In genomic region chr5:151766975-151767374, GRCh38 we compare ENCODE assay signal across 32 cellular contexts.
"Had no signal": no experiment of that assay in that cellular context is flagged by ENCODE, and none has a peak within 500 bp of the region (broad histone marks: within the 10 kb centered on the region; RNA-seq: fewer than 3 reads in every experiment).

No MANE protein-coding gene starts in this region.

- H3K27me3 Mint-ChIP-seq: activated naive CD4-positive, alpha-beta T cell treated with anti-CD3 and anti-CD28 coated beads, Interleukin-2, amount 50 U/mL, for 24 hours; activated naive CD8-positive, alpha-beta T cell treated with anti-CD3 and anti-CD28 coated beads for 36 hours; activated naive CD8-positive, alpha-beta T cell treated with anti-CD3 and anti-CD28 coated beads, Interleukin-2, amount 50 U/mL, for 24 hours; effector memory CD8-positive, alpha-beta T cell had no signal

- DNase-seq: activated CD4-positive, alpha-beta memory T cell treated with anti-CD3 and anti-CD28 coated beads, Interleukin-2, amount 10 ng/mL, durations not matched to agents 7 days and 5 days; activated CD4-positive, alpha-beta T cell treated with anti-CD3 and anti-CD28 coated beads for 1 hour; activated CD4-positive, alpha-beta T cell treated with anti-CD3 and anti-CD28 coated beads for 4 hours; activated CD4-positive, alpha-beta T cell treated with anti-CD3 and anti-CD28 coated beads, Interleukin-2, amount 10 ng/mL, durations not matched to agents 7 days and 5 days; activated CD4-positive, alpha-beta T cell treated with anti-CD3 and anti-CD28 coated beads, Interleukin-2, amount 50 U/mL, for 4 hours; activated CD8-positive, alpha-beta memory T cell treated with anti-CD3 and anti-CD28 coated beads, Interleukin-2, amount 50 U/mL, for 48 hours; activated effector memory CD4-positive, alpha-beta T cell treated with anti-CD3 and anti-CD28 coated beads, Interleukin-2, amount 50 U/mL, for 16 hours; activated naive CD4-positive, alpha-beta T cell treated with anti-CD3 and anti-CD28 coated beads for 36 hours; activated naive CD8-positive, alpha-beta T cell treated with anti-CD3 and anti-CD28 coated beads for 36 hours; activated naive CD8-positive, alpha-beta T cell treated with anti-CD3 and anti-CD28 coated beads, Interleukin-2, amount 50 U/mL, for 24 hours; activated T-cell treated with anti-CD3 and anti-CD28 coated beads for 4 hours; activated T-cell treated with anti-CD3 and anti-CD28 coated beads, Interleukin-2, amount 50 U/mL, for 48 hours; adrenal gland; amygdala; aorta; body of pancreas; caudate nucleus; cortex of kidney; dermis blood vessel endothelial cell; effector CD4-positive, alpha-beta T cell; effector memory CD8-positive, alpha-beta T cell; erythroblast; foreskin keratinocyte; gastrocnemius medialis; glutamatergic neuron; heart left ventricle; T-helper 1 cell; T-helper 2 cell had no signal

- H3K27ac Mint-ChIP-seq: activated CD4-positive, alpha-beta memory T cell treated with anti-CD3 and anti-CD28 coated beads, Interleukin-2, amount 10 ng/mL, durations not matched to agents 7 days and 5 days; activated CD4-positive, alpha-beta T cell treated with anti-CD3 and anti-CD28 coated beads, Interleukin-2, amount 10 ng/mL, durations not matched to agents 7 days and 5 days; activated naive CD4-positive, alpha-beta T cell treated with anti-CD3 and anti-CD28 coated beads for 36 hours; activated naive CD4-positive, alpha-beta T cell treated with anti-CD3 and anti-CD28 coated beads, Interleukin-2, amount 50 U/mL, for 24 hours; activated naive CD8-positive, alpha-beta T cell treated with anti-CD3 and anti-CD28 coated beads for 36 hours; activated naive CD8-positive, alpha-beta T cell treated with anti-CD3 and anti-CD28 coated beads, Interleukin-2, amount 50 U/mL, for 24 hours; activated T-helper 1 cell treated with anti-CD3 and anti-CD28 coated beads, Interleukin-12 subunit alpha, Interleukin-12 subunit beta, Interleukin-2, Interleukin-4 antibody, amounts not matched to agents 30 ng/mL and 10 ng/mL and 1 ng/mL, durations not matched to agents 14 hours and 24 hours and 36 hours; activated T-helper 2 cell treated with anti-CD3 and anti-CD28 coated beads, Interferon-gamma antibody, Interleukin-2, Interleukin-4, amounts not matched to agents 10 μg/mL and 5 μg/mL and 100 μg/mL, durations not matched to agents 14 hours and 24 hours and 36 hours; effector memory CD8-positive, alpha-beta T cell had no signal

- H3K4me3 ChIP-seq: adrenal gland, body of pancreas, esophagus muscularis mucosa, gastrocnemius medialis, heart left ventricle had no signal

- H3K9me3 ChIP-seq: adrenal gland, body of pancreas, esophagus muscularis mucosa, gastrocnemius medialis, heart left ventricle had no signal

- ATAC-seq: activated naive CD8-positive, alpha-beta T cell treated with anti-CD3 and anti-CD28 coated beads, Interleukin-2, amount 50 U/mL, for 24 hours; body of pancreas; effector memory CD8-positive, alpha-beta T cell; foreskin keratinocyte; gastrocnemius medialis; heart left ventricle had no signal

- H3K4me3 Mint-ChIP-seq: activated CD4-positive, alpha-beta memory T cell treated with anti-CD3 and anti-CD28 coated beads, Interleukin-2, amount 10 ng/mL, durations not matched to agents 7 days and 5 days; activated CD4-positive, alpha-beta T cell treated with anti-CD3 and anti-CD28 coated beads, Interleukin-2, amount 10 ng/mL, durations not matched to agents 7 days and 5 days; activated naive CD4-positive, alpha-beta T cell treated with anti-CD3 and anti-CD28 coated beads for 36 hours; activated naive CD4-positive, alpha-beta T cell treated with anti-CD3 and anti-CD28 coated beads, Interleukin-2, amount 50 U/mL, for 24 hours; activated naive CD8-positive, alpha-beta T cell treated with anti-CD3 and anti-CD28 coated beads for 36 hours; activated naive CD8-positive, alpha-beta T cell treated with anti-CD3 and anti-CD28 coated beads, Interleukin-2, amount 50 U/mL, for 24 hours; activated T-helper 1 cell treated with anti-CD3 and anti-CD28 coated beads, Interleukin-12 subunit alpha, Interleukin-12 subunit beta, Interleukin-2, Interleukin-4 antibody, amounts not matched to agents 30 ng/mL and 10 ng/mL and 1 ng/mL, durations not matched to agents 14 hours and 24 hours and 36 hours; effector memory CD8-positive, alpha-beta T cell had no signal

- H3K27ac ChIP-seq: adrenal gland, body of pancreas, esophagus muscularis mucosa, foreskin keratinocyte, gastrocnemius medialis, heart left ventricle had no signal

- H3K36me3 ChIP-seq: adrenal gland, esophagus muscularis mucosa, gastrocnemius medialis, heart left ventricle had no signal

- H3K27me3 ChIP-seq: adrenal gland, body of pancreas, esophagus muscularis mucosa, foreskin keratinocyte, gastrocnemius medialis, heart left ventricle had no signal

- H3K36me3 Mint-ChIP-seq: activated naive CD4-positive, alpha-beta T cell treated with anti-CD3 and anti-CD28 coated beads, Interleukin-2, amount 50 U/mL, for 24 hours; activated naive CD8-positive, alpha-beta T cell treated with anti-CD3 and anti-CD28 coated beads for 36 hours had no signal

- H3K9me3 Mint-ChIP-seq: activated CD4-positive, alpha-beta memory T cell treated with anti-CD3 and anti-CD28 coated beads, Interleukin-2, amount 10 ng/mL, durations not matched to agents 7 days and 5 days; activated CD4-positive, alpha-beta T cell treated with anti-CD3 and anti-CD28 coated beads, Interleukin-2, amount 10 ng/mL, durations not matched to agents 7 days and 5 days; activated naive CD4-positive, alpha-beta T cell treated with anti-CD3 and anti-CD28 coated beads for 36 hours; activated naive CD4-positive, alpha-beta T cell treated with anti-CD3 and anti-CD28 coated beads, Interleukin-2, amount 50 U/mL, for 24 hours; activated naive CD8-positive, alpha-beta T cell treated with anti-CD3 and anti-CD28 coated beads for 36 hours; activated naive CD8-positive, alpha-beta T cell treated with anti-CD3 and anti-CD28 coated beads, Interleukin-2, amount 50 U/mL, for 24 hours; activated T-helper 1 cell treated with anti-CD3 and anti-CD28 coated beads, Interleukin-12 subunit alpha, Interleukin-12 subunit beta, Interleukin-2, Interleukin-4 antibody, amounts not matched to agents 30 ng/mL and 10 ng/mL and 1 ng/mL, durations not matched to agents 14 hours and 24 hours and 36 hours; activated T-helper 2 cell treated with anti-CD3 and anti-CD28 coated beads, Interferon-gamma antibody, Interleukin-2, Interleukin-4, amounts not matched to agents 10 μg/mL and 5 μg/mL and 100 μg/mL, durations not matched to agents 14 hours and 24 hours and 36 hours; effector memory CD8-positive, alpha-beta T cell had no signal
